ENCODE assay signal across 9 cellular contexts in the genomic region with DNA sequence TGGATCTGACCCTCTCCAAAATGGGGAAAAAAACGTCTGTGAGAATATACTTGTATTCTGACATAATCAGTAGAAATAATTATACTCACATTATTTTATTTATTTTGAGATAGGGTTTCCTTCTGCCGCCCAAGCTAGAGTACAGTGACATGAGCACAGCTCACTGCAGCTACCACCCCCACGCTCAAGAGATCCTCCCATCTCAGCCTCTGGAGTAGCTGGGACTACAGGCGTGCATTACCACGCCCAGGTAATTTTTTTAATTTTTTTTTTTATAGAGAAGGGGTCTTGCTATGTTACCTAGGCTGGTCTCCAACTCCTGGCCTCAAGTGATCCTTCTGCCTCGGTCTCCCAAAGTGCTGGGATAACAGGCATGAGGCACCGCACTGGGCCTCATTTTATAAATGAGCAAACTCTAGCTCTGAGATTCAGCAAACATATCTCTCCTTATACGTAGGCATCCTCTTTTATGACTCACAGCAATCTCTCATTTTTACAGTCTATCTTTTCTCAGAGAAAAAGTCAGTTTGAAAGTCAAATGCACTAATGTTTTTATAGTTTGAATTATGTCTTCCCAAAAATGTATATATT. TPM values are rescaled to one million over a fixed set of nuclear protein-coding genes. Genes with fewer than 3 reads are reported as not detected.
DNase-seq lines count a peak whose midpoint lies in the region; ATAC-seq and TF ChIP-seq lines count a peak whose summit lies in the region.
"Had no signal": no experiment of that assay in that cellular context is flagged by ENCODE, and none has a peak within 500 bp of the region (broad histone marks: within the 10 kb centered on the region; RNA-seq: fewer than 3 reads in every experiment).

No MANE protein-coding gene starts in this region.

- H3K27me3 ChIP-seq in HAP-1 (ENCODE audit: low read depth) (no peaks in the 10 kb centered on the region), brain microvascular endothelial cell (replicated peaks) (no peaks in the 10 kb centered on the region), kidney epithelial cell (ENCODE audit: control insufficient read depth, insufficient read depth, low read length) (peaks cover 5% of the 10 kb centered on the region), smooth muscle cell (ENCODE audit: low read depth) (no peaks in the 10 kb centered on the region)

- H3K4me3 ChIP-seq in HAP-1 (peak overlapping the region; percentile 65), brain microvascular endothelial cell (ENCODE audit: low read depth, low read length) (peak overlapping the region; percentile 91), kidney epithelial cell (ENCODE audit: low read depth, low read length) (peak overlapping the region; percentile 65), smooth muscle cell (peak overlapping the region; percentile 73)

- in situ Hi-C loops in HAP-1 (cut with MboI; ENCODE audit: low sequenced_read_pairs) (loop anchor here (25.0 kb wide), 1 partner anchor 205 kb away; no protein-coding TSS in a partner anchor), brain microvascular endothelial cell (cut with HindIII; ENCODE audit: low pct_ligation_motif_present, low sequenced_read_pairs) (no loop called here)

- DNase-seq in HAP-1 (ENCODE audit: low spot score in 2 of 2) (no peak), brain microvascular endothelial cell (peak; percentile 58), kidney epithelial cell (ENCODE audit: low read depth) (no peak), smooth muscle cell (lab: John Stamatoyannopoulos, UW; ENCODE audit: unreplicated experiment) (no peak), HK-2 (ENCODE audit: unreplicated experiment) (no peak)
- no peak for DNase-seq in stimulated activated CD8-positive, alpha-beta memory T cell treated with anti-CD3 and anti-CD28 coated beads, Interleukin-4, amount 100 ng/mL, for 48 hours
- DNase-seq: DMS79 had no signal

- peaks cover 30% of the 10 kb centered on the region for H3F3A ChIP-seq in smooth muscle cell (ENCODE audit: low read depth)

- H3K4me1 ChIP-seq in HAP-1 (peaks cover 11% of the 10 kb centered on the region), smooth muscle cell (ENCODE audit: low read depth) (peaks cover 35% of the 10 kb centered on the region)

- no peak for ATAC-seq in GM18498 (IDR thresholded peaks at IDR 0.05; ENCODE audit: unreplicated experiment)
- ATAC-seq in HG02763 (IDR thresholded peaks at IDR 0.05; ENCODE audit: unreplicated experiment), result no peak

- H3K9me3 ChIP-seq in HAP-1 (no peaks in the 10 kb centered on the region), smooth muscle cell (replicated peaks; ENCODE audit: low read depth) (no peaks in the 10 kb centered on the region)

- peak overlapping the region; percentile 87 for H3K4me2 ChIP-seq in smooth muscle cell

- peaks cover 11% of the 10 kb centered on the region for H4K20me1 ChIP-seq in smooth muscle cell (ENCODE audit: low read depth)

- peak overlapping the region; percentile 89 for H3K9ac ChIP-seq in smooth muscle cell (ENCODE audit: low read depth)

- H3K27ac ChIP-seq in brain microvascular endothelial cell, result peak overlapping the region; percentile 97
- peak overlapping the region; percentile 91 for H3K27ac ChIP-seq in smooth muscle cell (ENCODE audit: low read depth)

- H3K79me2 ChIP-seq in smooth muscle cell (ENCODE audit: low read depth), result peaks cover 25% of the 10 kb centered on the region

- 46% methylated on average over 8 of the region's 8 CpGs for WGBS in smooth muscle cell (ENCODE audit: low lambda C conversion rate)

- H2AFZ ChIP-seq in smooth muscle cell (ENCODE audit: low read depth), result no peak overlapping the region

- H3K36me3 ChIP-seq in HAP-1 (replicated peaks) (no peaks in the 10 kb centered on the region; the same call in 1 of the 2 replicates), brain microvascular endothelial cell (replicated peaks) (peaks cover 13% of the 10 kb centered on the region), kidney epithelial cell (ENCODE audit: control insufficient read depth, insufficient read depth, low read length) (no peaks in the 10 kb centered on the region), smooth muscle cell (ENCODE audit: low read depth) (no peaks in the 10 kb centered on the region)

- TF ChIP-seq CTCF in brain microvascular endothelial cell (IDR thresholded peaks at IDR 0.05; ENCODE audit: low read depth, low read length, missing control alignments) (no peak), kidney epithelial cell (IDR thresholded peaks at IDR 0.05; ENCODE audit: insufficient read depth, low read length, poor library complexity, severe bottlenecking) (no peak), smooth muscle cell (IDR thresholded peaks at IDR 0.05; ENCODE audit: borderline replicate concordance, insufficient read depth, poor library complexity, severe bottlenecking) (no peak)

RNA-seq across cellular contexts. Expression of gene VGLL3, which starts 1.0 kb away (rescaled TPM):
- total RNA-seq in kidney epithelial cell (40.6 and 55.7 TPM in 2 replicates), smooth muscle cell (49.1 and 54.1 TPM in 2 replicates)
- 11.4 and 14.3 TPM in 2 replicates for polyA plus RNA-seq in smooth muscle cell
